ENCODE assay signal across 15 cellular contexts in genomic region chr5:154541553-154541952, GRCh38.
A peak's percentile ranks its signal among the peaks of the same experiment; 100 is the strongest.
DNase-seq lines count a peak whose midpoint lies in the region; ATAC-seq and TF ChIP-seq lines count a peak whose summit lies in the region.
"Had no signal": no experiment of that assay in that cellular context is flagged by ENCODE, and none has a peak within 500 bp of the region (broad histone marks: within the 10 kb centered on the region; RNA-seq: fewer than 3 reads in every experiment).

No MANE protein-coding gene starts in this region.

- H3K27me3 Mint-ChIP-seq in stimulated activated naive CD8-positive, alpha-beta T cell treated with anti-CD3 and anti-CD28 coated beads, Interleukin-15, amount 100 ng/mL, for 72 hours: peaks cover 54% of the 10 kb centered on the region
- peaks cover 30% of the 10 kb centered on the region for H3K27me3 Mint-ChIP-seq in progenitor cell of endocrine pancreas

- peaks cover 12% of the 10 kb centered on the region for H3K4me1 ChIP-seq in Panc1 (ENCODE audit: control insufficient read depth, insufficient read depth, low read length)
- H3K4me1 ChIP-seq: tibial artery had no signal

- H3K4me1 Mint-ChIP-seq in stimulated activated naive CD8-positive, alpha-beta T cell treated with anti-CD3 and anti-CD28 coated beads, Interleukin-15, amount 100 ng/mL, for 72 hours: no peaks in the 10 kb centered on the region
- H3K4me1 Mint-ChIP-seq in progenitor cell of endocrine pancreas (ENCODE audit: low read depth): peaks cover 3% of the 10 kb centered on the region

- no peaks in the 10 kb centered on the region for H3K9me3 ChIP-seq in Panc1 (ENCODE audit: control insufficient read depth, insufficient read depth, low read depth, low read length)
- H3K9me3 ChIP-seq: ovary, tibial artery had no signal

- peak; percentile 16 for DNase-seq in stimulated activated naive CD8-positive, alpha-beta T cell treated with anti-CD3 and anti-CD28 coated beads, Interleukin-15, Interleukin-2, amounts not matched to agents 100 U/mL and 50 U/mL, for 24 hours
- no peak for DNase-seq in stimulated activated naive CD8-positive, alpha-beta T cell treated with anti-CD3 and anti-CD28 coated beads, Interleukin-15, amount 100 ng/mL, for 72 hours
- DNase-seq in Panc1 (ENCODE audit: low read depth, low spot score) (no peak), iPS-NIHi11 (ENCODE audit: low spot score) (peak; percentile 88), SHP77 (lab: John Stamatoyannopoulos, UW) (no peak), hippocampal formation (lab: John Stamatoyannopoulos, UW) (no peak), progenitor cell of endocrine pancreas (ENCODE audit: low spot score, unreplicated experiment) (no peak)
- DNase-seq: activated T-cell treated with anti-CD3 and anti-CD28 coated beads, Interleukin-2, amount 50 U/mL, for 72 hours; AML-193; DMS79; midbrain; NCI-H446 treated with DMSO at 0.1 percent for 48 hours; ovary; tibial artery had no signal

- H3K36me3 Mint-ChIP-seq in progenitor cell of endocrine pancreas (ENCODE audit: insufficient read depth): no peaks in the 10 kb centered on the region

- H3K36me3 ChIP-seq in Panc1 (ENCODE audit: control insufficient read depth, insufficient read depth, low read length): no peaks in the 10 kb centered on the region
- H3K36me3 ChIP-seq: ovary, tibial artery had no signal

- BruUV-seq in Panc1 (replicated peaks; lab: Mats Ljungman, UMichigan): no TSS peak

- H3K27ac Mint-ChIP-seq in stimulated activated naive CD8-positive, alpha-beta T cell treated with anti-CD3 and anti-CD28 coated beads, Interleukin-15, amount 100 ng/mL, for 72 hours: no peak overlapping the region
- no peak overlapping the region for H3K27ac Mint-ChIP-seq in progenitor cell of endocrine pancreas
- H3K27ac Mint-ChIP-seq: activated T-cell treated with anti-CD3 and anti-CD28 coated beads, Interleukin-2, amount 50 U/mL, for 72 hours had no signal

- in situ Hi-C loops in Panc1 (cut with HindIII; ENCODE audit: low pct_unique_long_range_greater_than_20kb, low sequenced_read_pairs): no loop called here

- no peak overlapping the region for H3K4me3 ChIP-seq in Panc1 (ENCODE audit: low read depth in 2 of 2, low read length in 2 of 2)
- H3K4me3 ChIP-seq: ovary, tibial artery had no signal

- no peak overlapping the region for H3K4me3 Mint-ChIP-seq in stimulated activated naive CD8-positive, alpha-beta T cell treated with anti-CD3 and anti-CD28 coated beads, Interleukin-15, amount 100 ng/mL, for 72 hours
- H3K4me3 Mint-ChIP-seq in progenitor cell of endocrine pancreas (ENCODE audit: low read depth): no peak overlapping the region
- H3K4me3 Mint-ChIP-seq: activated T-cell treated with anti-CD3 and anti-CD28 coated beads, Interleukin-2, amount 50 U/mL, for 72 hours had no signal

- intact Hi-C loops in Panc1 (cut with micrococcal nuclease; ENCODE audit: unreplicated experiment): no loop called here

- no peak overlapping the region for H3K27ac ChIP-seq in Panc1 (ENCODE audit: low read length)
- H3K27ac ChIP-seq: ovary, tibial artery had no signal

- POLR2A ChIA-PET in Panc1 (lab: Charles Lee): no interaction called here

- H3K9me3 Mint-ChIP-seq in stimulated activated naive CD8-positive, alpha-beta T cell treated with anti-CD3 and anti-CD28 coated beads, Interleukin-15, amount 100 ng/mL, for 72 hours: no peaks in the 10 kb centered on the region
- no peaks in the 10 kb centered on the region for H3K9me3 Mint-ChIP-seq in progenitor cell of endocrine pancreas (ENCODE audit: low read depth)
- H3K9me3 Mint-ChIP-seq: activated T-cell treated with anti-CD3 and anti-CD28 coated beads, Interleukin-2, amount 50 U/mL, for 72 hours had no signal

- H3K27me3 ChIP-seq in Panc1 (ENCODE audit: control insufficient read depth, insufficient read depth, low read length): peaks cover 2% of the 10 kb centered on the region; the same call in 1 of the 2 replicates
- H3K27me3 ChIP-seq: ovary had no signal

- CTCF ChIA-PET in Panc1 (lab: Charles Lee): no interaction called here

- ATAC-seq in stimulated activated naive CD8-positive, alpha-beta T cell treated with anti-CD3 and anti-CD28 coated beads, Interleukin-15, Interleukin-2, amounts not matched to agents 100 U/mL and 50 U/mL, for 24 hours: no peak
- no peak for ATAC-seq in stimulated activated naive CD8-positive, alpha-beta T cell treated with anti-CD3 and anti-CD28 coated beads, Interleukin-15, amount 100 ng/mL, for 72 hours
- ATAC-seq in Panc1 (no peak), GM21576 (IDR thresholded peaks at IDR 0.05; ENCODE audit: unreplicated experiment) (no peak)
- ATAC-seq: activated T-cell treated with anti-CD3 and anti-CD28 coated beads, Interleukin-2, amount 50 U/mL, for 72 hours had no signal

- TF ChIP-seq CTCF in Panc1 (IDR thresholded peaks at IDR 0.05): 0 out of 2 replicates have a peak, but pooled peaks have one; percentile 22
- TF ChIP-seq CTCF in progenitor cell of endocrine pancreas (IDR thresholded peaks at IDR 0.05; ENCODE audit: unreplicated experiment): no peak

Comparison
In these comparisons a context has a peak if more than half of its experiments do, and no peak if none do; other contexts are left out.
1. DNase-seq: peak in stimulated activated naive CD8-positive, alpha-beta T cell treated with anti-CD3 and anti-CD28 coated beads, Interleukin-15, Interleukin-2, amounts not matched to agents 100 U/mL and 50 U/mL, for 24 hours (single experiment) and iPS-NIHi11 (single experiment); none in stimulated activated naive CD8-positive, alpha-beta T cell treated with anti-CD3 and anti-CD28 coated beads, Interleukin-15, amount 100 ng/mL, for 72 hours (0 of 2), Panc1 (single experiment), SHP77 (0 of 2), hippocampal formation (0 of 2) and progenitor cell of endocrine pancreas (single experiment).